ENCODE assay signal across 8 cellular contexts in the genomic region with DNA sequence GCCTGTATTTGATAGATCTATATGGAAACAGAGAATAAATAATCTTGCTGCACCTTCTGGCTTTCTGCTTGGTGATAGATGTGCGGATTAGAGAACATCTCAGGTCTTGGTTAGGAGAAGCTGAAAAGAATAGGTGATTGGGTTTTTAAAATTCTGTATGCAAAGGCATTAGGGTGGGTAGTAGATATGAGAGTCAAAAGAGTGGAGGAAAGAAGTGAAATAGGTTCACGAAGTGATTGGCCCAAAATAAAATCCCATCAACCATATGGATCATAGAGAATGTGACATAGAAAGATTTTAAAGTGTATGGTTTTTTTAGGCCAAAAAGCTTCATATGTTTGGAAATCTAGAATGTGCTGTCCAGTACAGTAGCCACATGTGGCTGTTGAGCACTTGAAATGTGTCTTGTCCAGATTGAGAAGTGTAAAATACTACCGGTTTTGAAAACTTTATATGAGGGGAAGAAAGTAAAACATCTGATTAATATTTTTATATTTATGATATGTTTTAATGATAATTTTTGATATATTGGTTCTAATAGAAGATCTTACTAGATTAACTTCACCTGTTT. TPM values are rescaled to one million over a fixed set of nuclear protein-coding genes. Genes with fewer than 3 reads are reported as not detected.
DNase-seq lines count a peak whose midpoint lies in the region; ATAC-seq and TF ChIP-seq lines count a peak whose summit lies in the region.

No MANE protein-coding gene starts in this region.

- H3K4ac ChIP-seq in mesenchymal stem cell (ENCODE audit: low read depth in 1 of 2, low read length in 2 of 2) = no peak overlapping the region

- H3K9ac ChIP-seq in mesenchymal stem cell (ENCODE audit: low read length) = peak overlapping the region; percentile 97

- H3K9me3 ChIP-seq in ascending aorta (no peaks in the 10 kb centered on the region), mesenchymal stem cell (ENCODE audit: control insufficient read depth, low read length) (no peaks in the 10 kb centered on the region), upper lobe of right lung (no peaks in the 10 kb centered on the region)

- H3K36me3 Mint-ChIP-seq in activated naive CD4-positive, alpha-beta T cell treated with anti-CD3 and anti-CD28 coated beads, Interleukin-2, amount 10 ng/mL, durations not matched to agents 7 days and 5 days = peaks cover 60% of the 10 kb centered on the region

- no peak for DNase-seq in activated naive CD4-positive, alpha-beta T cell treated with anti-CD3 and anti-CD28 coated beads, Interleukin-2, amount 10 ng/mL, durations not matched to agents 7 days and 5 days
- no peak for DNase-seq in activated naive CD4-positive, alpha-beta T cell (lab: John Stamatoyannopoulos, UW)
- DNase-seq in ascending aorta (ENCODE audit: low spot score in 2 of 2) = no peak
- DNase-seq in mesenchymal stem cell = no peak
- DNase-seq in upper lobe of right lung = no peak

- H3K27ac Mint-ChIP-seq in activated naive CD4-positive, alpha-beta T cell treated with anti-CD3 and anti-CD28 coated beads, Interleukin-2, amount 10 ng/mL, durations not matched to agents 7 days and 5 days = peak overlapping the region; percentile 98

- no peak overlapping the region for H2BK5ac ChIP-seq in mesenchymal stem cell (ENCODE audit: low read depth, low read length, poor library complexity, severe bottlenecking)

- H2BK15ac ChIP-seq in mesenchymal stem cell (ENCODE audit: low read depth, poor library complexity, severe bottlenecking) = no peak overlapping the region

- intact Hi-C loops in ascending aorta (cut with DNase I) (loop anchor here (2.0 kb wide), 1 partner anchor 29 kb away; no protein-coding TSS in a partner anchor), upper lobe of right lung (cut with DNase I) (no loop called here)

- 81% methylated on average over 1 of the region's 3 CpGs for WGBS in mesenchymal stem cell

- H3K4me3 ChIP-seq in ascending aorta (peak overlapping the region; percentile 76 to 86), mesenchymal stem cell (ENCODE audit: insufficient read depth in 1 of 2, low read depth in 1 of 2, low read length in 2 of 2) (peak overlapping the region in 1 of 2 experiments; percentile 90), upper lobe of right lung (peak overlapping the region; percentile 89)

- no peak overlapping the region for H3K14ac ChIP-seq in mesenchymal stem cell (ENCODE audit: low read length in 2 of 2)

- H3K79me1 ChIP-seq in mesenchymal stem cell (replicated peaks; ENCODE audit: low read length, poor library complexity, severe bottlenecking) = peaks cover 4% of the 10 kb centered on the region

- ATAC-seq in upper lobe of right lung (no peak), GM18907 (IDR thresholded peaks at IDR 0.05; ENCODE audit: unreplicated experiment) (no peak), GM18511 (IDR thresholded peaks at IDR 0.05; ENCODE audit: unreplicated experiment) (no peak), GM21526 (IDR thresholded peaks at IDR 0.05; ENCODE audit: low FRiP score, unreplicated experiment) (no peak)

- H3K27me3 ChIP-seq in ascending aorta = no peaks in the 10 kb centered on the region
- no peaks in the 10 kb centered on the region for H3K27me3 ChIP-seq in mesenchymal stem cell (ENCODE audit: control insufficient read depth in 1 of 2, insufficient read depth in 1 of 2, low read length in 2 of 2)
- no peaks in the 10 kb centered on the region for H3K27me3 ChIP-seq in upper lobe of right lung

- H2AFZ ChIP-seq in mesenchymal stem cell (ENCODE audit: low read depth, low read length) = no peak overlapping the region

- H3K36me3 ChIP-seq in ascending aorta = no peaks in the 10 kb centered on the region
- H3K36me3 ChIP-seq in mesenchymal stem cell (ENCODE audit: control insufficient read depth in 1 of 2, insufficient read depth in 2 of 2, low read depth in 1 of 2, low read length in 2 of 2) = no peaks in the 10 kb centered on the region
- no peaks in the 10 kb centered on the region for H3K36me3 ChIP-seq in upper lobe of right lung

- peaks cover 6 to 23% of the 10 kb centered on the region in 2 donors for H3K4me1 ChIP-seq in ascending aorta
- H3K4me1 ChIP-seq in mesenchymal stem cell (ENCODE audit: control insufficient read depth, insufficient read depth, low read depth, low read length) = peaks cover 5% of the 10 kb centered on the region
- H3K4me1 ChIP-seq in upper lobe of right lung = peaks cover 42% of the 10 kb centered on the region

- no peak for TF ChIP-seq CTCF in ascending aorta (IDR thresholded peaks at IDR 0.05)
- no peak for TF ChIP-seq CTCF in upper lobe of right lung (IDR thresholded peaks at IDR 0.05)

- H3K4me1 Mint-ChIP-seq in activated naive CD4-positive, alpha-beta T cell treated with anti-CD3 and anti-CD28 coated beads, Interleukin-2, amount 10 ng/mL, durations not matched to agents 7 days and 5 days = peaks cover 48% of the 10 kb centered on the region

- H3K27ac ChIP-seq in ascending aorta (peak overlapping the region; percentile 94 to 99), mesenchymal stem cell (ENCODE audit: low read length, poor library complexity, severe bottlenecking) (peak overlapping the region; percentile 25), upper lobe of right lung (peak overlapping the region; percentile 98)

- H3K23ac ChIP-seq in mesenchymal stem cell (ENCODE audit: low read length in 2 of 2) = no peak overlapping the region

- H2BK120ac ChIP-seq in mesenchymal stem cell (ENCODE audit: low read depth, low read length) = no peak overlapping the region

- peak overlapping the region; percentile 45 for H3K4me2 ChIP-seq in mesenchymal stem cell (ENCODE audit: low read length, poor library complexity, severe bottlenecking)

- no peak overlapping the region for H2AK5ac ChIP-seq in mesenchymal stem cell (ENCODE audit: low read length, severe bottlenecking)

- CTCF ChIA-PET in activated naive CD4-positive, alpha-beta T cell treated with anti-CD3 and anti-CD28 coated beads, Interleukin-2, amount 10 ng/mL, durations not matched to agents 7 days and 5 days (lab: Charles Lee) = interaction anchor here (2.6 kb wide), 1 partner anchor 28 kb away, joined by 8 read pairs; no protein-coding TSS in a partner anchor

- H2BK12ac ChIP-seq in mesenchymal stem cell (ENCODE audit: low read length in 2 of 2) = no peak overlapping the region

- peak overlapping the region; percentile 95 for H3K4me3 Mint-ChIP-seq in activated naive CD4-positive, alpha-beta T cell treated with anti-CD3 and anti-CD28 coated beads, Interleukin-2, amount 10 ng/mL, durations not matched to agents 7 days and 5 days

- no peaks in the 10 kb centered on the region for H3K27me3 Mint-ChIP-seq in activated naive CD4-positive, alpha-beta T cell treated with anti-CD3 and anti-CD28 coated beads, Interleukin-2, amount 10 ng/mL, durations not matched to agents 7 days and 5 days

- H4K8ac ChIP-seq in mesenchymal stem cell (ENCODE audit: low read length) = no peak overlapping the region

- no peak overlapping the region for H3K18ac ChIP-seq in mesenchymal stem cell (ENCODE audit: low read depth in 1 of 2, low read length in 2 of 2)

- no peak overlapping the region for H4K91ac ChIP-seq in mesenchymal stem cell (ENCODE audit: low read length)

- no peaks in the 10 kb centered on the region for H3K9me3 Mint-ChIP-seq in activated naive CD4-positive, alpha-beta T cell treated with anti-CD3 and anti-CD28 coated beads, Interleukin-2, amount 10 ng/mL, durations not matched to agents 7 days and 5 days

RNA-seq across cellular contexts. Expression of gene MBNL1, which starts 2.8 kb away (rescaled TPM):
- total RNA-seq in ascending aorta = 350 TPM
- polyA plus RNA-seq in mesenchymal stem cell (2013, experiment 1 of 2) = 85.7 TPM
- polyA plus RNA-seq in mesenchymal stem cell (2013, experiment 2 of 2) = 85.2 TPM
- total RNA-seq in upper lobe of right lung = 229 TPM

Comparison
In these comparisons a context has a peak if more than half of its experiments do, and no peak if none do; other contexts are left out.
1. H3K27ac ChIP-seq: peak in every context shown above with its lines; median percentile 98 in upper lobe of right lung; 96 in ascending aorta; 25 in mesenchymal stem cell.